Comparison of ENCODE assay signal across 8 cellular contexts in genomic region chr6:36735110-36735971, GRCh38. TPM values are rescaled to one million over a fixed set of nuclear protein-coding genes. Genes with fewer than 3 reads are reported as not detected.
DNase-seq lines count a peak whose midpoint lies in the region; TF ChIP-seq lines count a peak whose summit lies in the region.

No MANE protein-coding gene starts in this region.

- H3K27me3 Mint-ChIP-seq in activated CD4-positive, alpha-beta T cell treated with anti-CD3 and anti-CD28 coated beads, Interleukin-2, amount 10 ng/mL, durations not matched to agents 7 days and 5 days = no peaks in the 10 kb centered on the region
- peaks cover 8% of the 10 kb centered on the region for H3K27me3 Mint-ChIP-seq in nephron progenitor cell (ENCODE audit: low read depth, poor library complexity)
- no peaks in the 10 kb centered on the region for H3K27me3 Mint-ChIP-seq in osteocyte (ENCODE audit: unreplicated experiment)

- H3K36me3 ChIP-seq in osteoblast (ENCODE audit: insufficient read depth, low read length) (no peaks in the 10 kb centered on the region), A673 (ENCODE audit: insufficient read depth, low read length, poor library complexity, severe bottlenecking) (no peaks in the 10 kb centered on the region)

- H3K27ac Mint-ChIP-seq in activated CD4-positive, alpha-beta T cell treated with anti-CD3 and anti-CD28 coated beads, Interleukin-2, amount 10 ng/mL, durations not matched to agents 7 days and 5 days = peak overlapping the region; percentile 84
- no peak overlapping the region for H3K27ac Mint-ChIP-seq in nephron progenitor cell
- H3K27ac Mint-ChIP-seq in osteocyte (ENCODE audit: unreplicated experiment) = no peak overlapping the region

- H3K79me2 ChIP-seq in osteoblast (ENCODE audit: insufficient read depth, low read length) = no peaks in the 10 kb centered on the region

- H3K4me1 ChIP-seq in osteoblast (ENCODE audit: insufficient read depth, low read length) (peaks cover 17% of the 10 kb centered on the region), A673 (ENCODE audit: insufficient read depth, low read length, poor library complexity, severe bottlenecking) (no peaks in the 10 kb centered on the region)

- H3K4me2 ChIP-seq in osteoblast (ENCODE audit: insufficient read depth, low read length) = peak overlapping the region; percentile 83

- H3K9me3 ChIP-seq in osteoblast (ENCODE audit: low read depth, low read length) (no peaks in the 10 kb centered on the region), A673 (ENCODE audit: low read depth, low read length, poor library complexity, severe bottlenecking) (no peaks in the 10 kb centered on the region)

- POLR2A ChIA-PET in activated CD4-positive, alpha-beta T cell treated with anti-CD3 and anti-CD28 coated beads, Interleukin-2, amount 10 ng/mL, durations not matched to agents 7 days and 5 days (lab: Charles Lee) = no interaction called here
- POLR2A ChIA-PET in A673 (lab: Charles Lee; ENCODE audit: low non-redundant PET) = no interaction called here

- no peaks in the 10 kb centered on the region for H3K9me3 Mint-ChIP-seq in activated CD4-positive, alpha-beta T cell treated with anti-CD3 and anti-CD28 coated beads, Interleukin-2, amount 10 ng/mL, durations not matched to agents 7 days and 5 days
- H3K9me3 Mint-ChIP-seq in nephron progenitor cell (no peaks in the 10 kb centered on the region), osteocyte (ENCODE audit: unreplicated experiment) (no peaks in the 10 kb centered on the region)

- CTCF ChIA-PET in activated CD4-positive, alpha-beta T cell treated with anti-CD3 and anti-CD28 coated beads, Interleukin-2, amount 10 ng/mL, durations not matched to agents 7 days and 5 days (lab: Charles Lee) = interaction anchor here (1.1 to 2.8 kb wide), 6 partner anchors 11 to 120 kb away, joined by 3 to 9 read pairs (median 4); no protein-coding TSS in a partner anchor
- CTCF ChIA-PET in A673 (lab: Charles Lee) = no interaction called here

- H3K4me3 Mint-ChIP-seq in activated CD4-positive, alpha-beta T cell treated with anti-CD3 and anti-CD28 coated beads, Interleukin-2, amount 10 ng/mL, durations not matched to agents 7 days and 5 days = peak overlapping the region; percentile 1
- H3K4me3 Mint-ChIP-seq in nephron progenitor cell (no peak overlapping the region), osteocyte (ENCODE audit: unreplicated experiment) (no peak overlapping the region)

- peak; percentile 62 for DNase-seq in activated CD4-positive, alpha-beta T cell treated with anti-CD3 and anti-CD28 coated beads, Interleukin-2, amount 10 ng/mL, durations not matched to agents 7 days and 5 days
- DNase-seq in activated CD4-positive, alpha-beta T cell treated with anti-CD3 and anti-CD28 coated beads for 4 hours = no peak
- DNase-seq in T1000 (lab: John Stamatoyannopoulos, UW) (peak; percentile 49), fibroblast of mammary gland (ENCODE audit: low read depth) (peak; percentile 76), osteoblast (ENCODE audit: insufficient read length, low spot score, missing footprints) (peak; percentile 97), nephron progenitor cell (no peak), osteocyte (ENCODE audit: extremely low spot score, unreplicated experiment) (no peak), A673 (ENCODE audit: low spot score) (no peak)

- H2AFZ ChIP-seq in osteoblast (ENCODE audit: low read length) = peak overlapping the region; percentile 85

- peak overlapping the region; percentile 21 for H3K4me3 ChIP-seq in fibroblast of mammary gland (ENCODE audit: control insufficient read depth, low read depth, low read length)
- H3K4me3 ChIP-seq in osteoblast (ENCODE audit: insufficient read depth, low read length) = peak overlapping the region; percentile 60
- H3K4me3 ChIP-seq in A673 (ENCODE audit: low read depth, low read length, poor library complexity, severe bottlenecking) = no peak overlapping the region

- no TSS peak for BruUV-seq in A673 (replicated peaks; lab: Mats Ljungman, UMichigan)

- intact Hi-C loops in A673 (cut with micrococcal nuclease; ENCODE audit: unreplicated experiment) = no loop called here

- no peaks in the 10 kb centered on the region for H4K20me1 ChIP-seq in osteoblast (ENCODE audit: insufficient read depth, low read length)

- peak overlapping the region; percentile 43 for H3K27ac ChIP-seq in osteoblast (ENCODE audit: low read depth, low read length)
- H3K27ac ChIP-seq in A673 (ENCODE audit: low read depth, low read length, poor library complexity, severe bottlenecking) = no peak overlapping the region

- TF ChIP-seq CTCF in fibroblast of mammary gland (conservative IDR thresholded peaks at IDR 0.05; ENCODE audit: control insufficient read depth, insufficient read depth, low read depth, low read length) = peak; percentile 30
- peak; percentile 19 for TF ChIP-seq CTCF in osteoblast (IDR thresholded peaks at IDR 0.05; ENCODE audit: extremely low read depth, low read depth, low read length)
- no peak for TF ChIP-seq CTCF in nephron progenitor cell (IDR thresholded peaks at IDR 0.05)
- no peak for TF ChIP-seq CTCF in osteocyte (IDR thresholded peaks at IDR 0.05)
- no peak for TF ChIP-seq CTCF in A673 (conservative IDR thresholded peaks at IDR 0.05; ENCODE audit: low read depth, low read length)

- H3K4me1 Mint-ChIP-seq in activated CD4-positive, alpha-beta T cell treated with anti-CD3 and anti-CD28 coated beads, Interleukin-2, amount 10 ng/mL, durations not matched to agents 7 days and 5 days = peaks cover 16% of the 10 kb centered on the region
- peaks cover 6% of the 10 kb centered on the region for H3K4me1 Mint-ChIP-seq in nephron progenitor cell
- H3K4me1 Mint-ChIP-seq in osteocyte (ENCODE audit: unreplicated experiment) = peaks cover 4% of the 10 kb centered on the region

- no peaks in the 10 kb centered on the region for H3K27me3 ChIP-seq in osteoblast (ENCODE audit: insufficient read depth, low read length)
- H3K27me3 ChIP-seq in A673 (replicated peaks; ENCODE audit: insufficient read depth, low read depth, low read length, poor library complexity) = no peaks in the 10 kb centered on the region

- no peaks in the 10 kb centered on the region for H3K36me3 Mint-ChIP-seq in activated CD4-positive, alpha-beta T cell treated with anti-CD3 and anti-CD28 coated beads, Interleukin-2, amount 10 ng/mL, durations not matched to agents 7 days and 5 days (ENCODE audit: low read depth)
- H3K36me3 Mint-ChIP-seq in nephron progenitor cell (ENCODE audit: low read depth) = no peaks in the 10 kb centered on the region
- H3K36me3 Mint-ChIP-seq in osteocyte (ENCODE audit: unreplicated experiment) = no peaks in the 10 kb centered on the region

RNA-seq across cellular contexts. Expression of gene RAB44, which starts 37.7 kb away (rescaled TPM):
- total RNA-seq in activated CD4-positive, alpha-beta T cell treated with anti-CD3 and anti-CD28 coated beads, Interleukin-2, amount 10 ng/mL, durations not matched to agents 7 days and 5 days = under 1 TPM; 0.08 to 0.15 TPM
- total RNA-seq in osteoblast (under 0.01 and 0.36 TPM in 2 replicates), osteocyte (not detected in 2 replicates), A673 (2021) (0.07 TPM in 1 of 2 replicates, not detected in the other)

RNA-seq across cellular contexts. Expression of gene CDKN1A, which starts 56.8 kb away (rescaled TPM):
- 10 to 100 TPM; 36.7 to 39.5 TPM for total RNA-seq in activated CD4-positive, alpha-beta T cell treated with anti-CD3 and anti-CD28 coated beads, Interleukin-2, amount 10 ng/mL, durations not matched to agents 7 days and 5 days
- total RNA-seq in osteoblast = 456 and 461 TPM in 2 replicates
- total RNA-seq in osteocyte = 161 and 201 TPM in 2 replicates
- 30.4 and 33.6 TPM in 2 replicates for total RNA-seq in A673 (2021)

Comparison
In these comparisons a context has a peak if more than half of its experiments do, and no peak if none do; other contexts are left out.
1. DNase-seq: peak in activated CD4-positive, alpha-beta T cell treated with anti-CD3 and anti-CD28 coated beads, Interleukin-2, amount 10 ng/mL, durations not matched to agents 7 days and 5 days (single experiment), T1000 (single experiment), fibroblast of mammary gland (single experiment) and osteoblast (single experiment); none in activated CD4-positive, alpha-beta T cell treated with anti-CD3 and anti-CD28 coated beads for 4 hours (0 of 2), nephron progenitor cell (single experiment), osteocyte (single experiment) and A673 (single experiment).
2. CTCF ChIP-seq: peak in fibroblast of mammary gland (single experiment) and osteoblast (single experiment); none in nephron progenitor cell (single experiment), osteocyte (single experiment) and A673 (single experiment).